Comparison of ENCODE assay signal across 8 cellular contexts in the genomic region with DNA sequence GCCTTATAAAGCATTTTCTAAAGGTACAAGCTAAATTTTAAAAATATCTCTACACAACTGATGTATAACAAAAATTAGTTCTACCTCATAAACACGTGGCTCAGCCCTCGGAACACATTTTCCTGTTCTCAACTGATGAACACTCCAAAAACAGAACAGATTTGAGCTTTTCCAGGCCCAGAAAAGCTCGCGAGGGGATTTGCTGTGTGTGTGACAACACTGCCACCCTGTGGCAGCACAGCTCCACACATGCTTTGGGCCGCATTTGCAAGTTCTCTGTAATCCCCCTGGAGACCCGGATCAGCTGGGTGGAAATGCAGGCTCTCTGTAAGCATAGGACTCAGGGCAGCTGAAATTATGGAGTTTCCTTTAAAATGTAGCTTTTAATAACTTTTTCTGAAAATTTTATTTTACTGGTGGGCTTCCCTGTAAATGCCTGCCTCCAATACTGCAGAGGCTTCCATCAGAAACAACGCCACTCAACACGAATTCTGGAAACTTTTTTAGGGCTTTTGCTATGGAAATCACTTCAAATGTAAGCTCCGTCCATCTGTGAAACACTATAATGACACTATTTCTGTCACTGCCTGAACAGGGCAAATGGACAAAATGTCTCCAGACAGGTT.
A peak's percentile ranks its signal among the peaks of the same experiment; 100 is the strongest.
DNase-seq lines count a peak whose midpoint lies in the region; ATAC-seq and TF ChIP-seq lines count a peak whose summit lies in the region.

No MANE protein-coding gene starts in this region.

- no peak overlapping the region for H3K27ac Mint-ChIP-seq in activated T-helper 17 cell treated with anti-CD3 and anti-CD28 coated beads, Interleukin-2, amount 50 U/mL, for 72 hours

- H3K4me3 ChIP-seq in fibroblast of the aortic adventitia (ENCODE audit: low read depth, low read length): no peak overlapping the region
- no peak overlapping the region for H3K4me3 ChIP-seq in thoracic aorta

- H3K4me1 Mint-ChIP-seq in activated T-helper 17 cell treated with anti-CD3 and anti-CD28 coated beads, Interleukin-2, amount 50 U/mL, for 72 hours: peaks cover 5% of the 10 kb centered on the region

- H3K27me3 ChIP-seq in thoracic aorta (replicated peaks; ENCODE audit: insufficient read depth): no peaks in the 10 kb centered on the region

- H3K27me3 Mint-ChIP-seq in activated T-helper 17 cell treated with anti-CD3 and anti-CD28 coated beads, Interleukin-2, amount 50 U/mL, for 72 hours: peaks cover 24% of the 10 kb centered on the region

- peak; percentile 93 for TF ChIP-seq CTCF in fibroblast of the aortic adventitia (IDR thresholded peaks at IDR 0.05; ENCODE audit: insufficient read depth, low read length)
- peak; percentile 88 for TF ChIP-seq CTCF in thoracic aorta (IDR thresholded peaks at IDR 0.05)

- no peaks in the 10 kb centered on the region for H3K36me3 Mint-ChIP-seq in activated T-helper 17 cell treated with anti-CD3 and anti-CD28 coated beads, Interleukin-2, amount 50 U/mL, for 72 hours (ENCODE audit: low read depth)

- no peaks in the 10 kb centered on the region for H3K4me1 ChIP-seq in thoracic aorta (ENCODE audit: control insufficient read depth in 1 of 2, low read depth in 2 of 2)

- H3K4me3 Mint-ChIP-seq in activated T-helper 17 cell treated with anti-CD3 and anti-CD28 coated beads, Interleukin-2, amount 50 U/mL, for 72 hours: no peak overlapping the region

- H3K36me3 ChIP-seq in thoracic aorta: no peaks in the 10 kb centered on the region

- H3K9me3 Mint-ChIP-seq in activated T-helper 17 cell treated with anti-CD3 and anti-CD28 coated beads, Interleukin-2, amount 50 U/mL, for 72 hours: no peaks in the 10 kb centered on the region

- H3K9me3 ChIP-seq in thoracic aorta: no peaks in the 10 kb centered on the region

- DNase-seq in NCI-H524 (lab: John Stamatoyannopoulos, UW) (peak; percentile 69 to 81), NCI-H524 treated with DMSO at 0.1 percent for 48 hours (lab: John Stamatoyannopoulos, UW) (no peak), OCI-M1 (lab: John Stamatoyannopoulos, UW) (peak; percentile 58), fibroblast of the aortic adventitia (ENCODE audit: low read depth) (peak; percentile 81), nucleus accumbens (lab: John Stamatoyannopoulos, UW) (peak in 52 of 56 donors; percentile 11 to 88 (median 66)), thoracic aorta (ENCODE audit: low spot score) (no peak)

- no peak overlapping the region for H3K27ac ChIP-seq in thoracic aorta

- ATAC-seq in HG03439 (IDR thresholded peaks at IDR 0.05; ENCODE audit: unreplicated experiment) (peak; percentile 52), thoracic aorta (ENCODE audit: insufficient number of reproducible peaks, low FRiP score, low read depth) (no peak)
- peak; percentile 54 for ATAC-seq in activated T-helper 17 cell treated with anti-CD3 and anti-CD28 coated beads, Interleukin-2, amount 50 U/mL, for 72 hours (replicated peaks)

Comparison
In these comparisons a context has a peak if more than half of its experiments do, and no peak if none do; other contexts are left out.
1. DNase-seq: peak in NCI-H524 (2 of 2), OCI-M1 (single experiment), fibroblast of the aortic adventitia (single experiment) and nucleus accumbens (52 of 56); none in NCI-H524 treated with DMSO at 0.1 percent for 48 hours (single experiment) and thoracic aorta (single experiment).